In the genomic region with DNA sequence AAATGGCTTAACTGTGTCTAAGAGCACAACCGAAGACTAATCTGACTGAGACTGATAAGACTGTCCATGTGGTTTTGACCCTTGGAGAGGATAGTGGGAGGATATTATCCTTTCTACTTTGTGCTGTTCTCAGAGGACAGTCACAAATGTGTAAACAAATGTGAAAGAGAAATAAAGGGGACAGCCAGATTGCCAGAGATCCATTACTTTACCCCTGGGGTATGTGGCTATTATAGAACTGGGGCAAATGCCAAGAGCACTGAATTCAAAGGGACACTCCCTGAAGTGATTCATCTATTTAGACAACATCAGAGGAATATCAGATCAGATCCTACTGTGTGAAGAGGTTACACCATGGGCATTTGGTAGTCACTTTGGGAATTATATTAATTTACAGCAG, we compare ENCODE assay signal across 1 cellular context.
TF ChIP-seq lines count a peak whose summit lies in the region.

No MANE protein-coding gene starts in this region.

TF ChIP-seq in HepG2, 621 proteins besides CTCF, POLR2A, EP300 and RAD21 (continued from another document):
- TF ChIP-seq, protein P1, sequence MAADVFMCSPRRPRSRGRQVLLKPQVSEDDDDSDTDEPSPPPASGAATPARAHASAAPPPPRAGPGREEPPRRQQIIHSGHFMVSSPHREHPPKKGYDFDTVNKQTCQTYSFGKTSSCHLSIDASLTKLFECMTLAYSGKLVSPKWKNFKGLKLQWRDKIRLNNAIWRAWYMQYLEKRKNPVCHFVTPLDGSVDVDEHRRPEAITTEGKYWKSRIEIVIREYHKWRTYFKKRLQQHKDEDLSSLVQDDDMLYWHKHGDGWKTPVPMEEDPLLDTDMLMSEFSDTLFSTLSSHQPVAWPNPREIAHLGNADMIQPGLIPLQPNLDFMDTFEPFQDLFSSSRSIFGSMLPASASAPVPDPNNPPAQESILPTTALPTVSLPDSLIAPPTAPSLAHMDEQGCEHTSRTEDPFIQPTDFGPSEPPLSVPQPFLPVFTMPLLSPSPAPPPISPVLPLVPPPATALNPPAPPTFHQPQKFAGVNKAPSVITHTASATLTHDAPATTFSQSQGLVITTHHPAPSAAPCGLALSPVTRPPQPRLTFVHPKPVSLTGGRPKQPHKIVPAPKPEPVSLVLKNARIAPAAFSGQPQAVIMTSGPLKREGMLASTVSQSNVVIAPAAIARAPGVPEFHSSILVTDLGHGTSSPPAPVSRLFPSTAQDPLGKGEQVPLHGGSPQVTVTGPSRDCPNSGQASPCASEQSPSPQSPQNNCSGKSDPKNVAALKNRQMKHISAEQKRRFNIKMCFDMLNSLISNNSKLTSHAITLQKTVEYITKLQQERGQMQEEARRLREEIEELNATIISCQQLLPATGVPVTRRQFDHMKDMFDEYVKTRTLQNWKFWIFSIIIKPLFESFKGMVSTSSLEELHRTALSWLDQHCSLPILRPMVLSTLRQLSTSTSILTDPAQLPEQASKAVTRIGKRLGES (CRISPR knock-in tag; IDR thresholded peaks at IDR 0.05; ENCODE audit: borderline replicate concordance): no peak
- TF ChIP-seq, protein P2, sequence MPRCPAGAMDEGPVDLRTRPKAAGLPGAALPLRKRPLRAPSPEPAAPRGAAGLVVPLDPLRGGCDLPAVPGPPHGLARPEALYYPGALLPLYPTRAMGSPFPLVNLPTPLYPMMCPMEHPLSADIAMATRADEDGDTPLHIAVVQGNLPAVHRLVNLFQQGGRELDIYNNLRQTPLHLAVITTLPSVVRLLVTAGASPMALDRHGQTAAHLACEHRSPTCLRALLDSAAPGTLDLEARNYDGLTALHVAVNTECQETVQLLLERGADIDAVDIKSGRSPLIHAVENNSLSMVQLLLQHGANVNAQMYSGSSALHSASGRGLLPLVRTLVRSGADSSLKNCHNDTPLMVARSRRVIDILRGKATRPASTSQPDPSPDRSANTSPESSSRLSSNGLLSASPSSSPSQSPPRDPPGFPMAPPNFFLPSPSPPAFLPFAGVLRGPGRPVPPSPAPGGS (CRISPR knock-in tag; IDR thresholded peaks at IDR 0.05): no peak
- no peak for TF ChIP-seq ZNF530 (CRISPR knock-in tag; IDR thresholded peaks at IDR 0.05; ENCODE audit: low read depth)
- TF ChIP-seq ATM (IDR thresholded peaks at IDR 0.05; ENCODE audit: borderline replicate concordance): no peak
- TF ChIP-seq, protein P3, sequence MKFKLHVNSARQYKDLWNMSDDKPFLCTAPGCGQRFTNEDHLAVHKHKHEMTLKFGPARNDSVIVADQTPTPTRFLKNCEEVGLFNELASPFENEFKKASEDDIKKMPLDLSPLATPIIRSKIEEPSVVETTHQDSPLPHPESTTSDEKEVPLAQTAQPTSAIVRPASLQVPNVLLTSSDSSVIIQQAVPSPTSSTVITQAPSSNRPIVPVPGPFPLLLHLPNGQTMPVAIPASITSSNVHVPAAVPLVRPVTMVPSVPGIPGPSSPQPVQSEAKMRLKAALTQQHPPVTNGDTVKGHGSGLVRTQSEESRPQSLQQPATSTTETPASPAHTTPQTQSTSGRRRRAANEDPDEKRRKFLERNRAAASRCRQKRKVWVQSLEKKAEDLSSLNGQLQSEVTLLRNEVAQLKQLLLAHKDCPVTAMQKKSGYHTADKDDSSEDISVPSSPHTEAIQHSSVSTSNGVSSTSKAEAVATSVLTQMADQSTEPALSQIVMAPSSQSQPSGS (CRISPR knock-in tag; IDR thresholded peaks at IDR 0.05): no peak
- TF ChIP-seq, protein P4, sequence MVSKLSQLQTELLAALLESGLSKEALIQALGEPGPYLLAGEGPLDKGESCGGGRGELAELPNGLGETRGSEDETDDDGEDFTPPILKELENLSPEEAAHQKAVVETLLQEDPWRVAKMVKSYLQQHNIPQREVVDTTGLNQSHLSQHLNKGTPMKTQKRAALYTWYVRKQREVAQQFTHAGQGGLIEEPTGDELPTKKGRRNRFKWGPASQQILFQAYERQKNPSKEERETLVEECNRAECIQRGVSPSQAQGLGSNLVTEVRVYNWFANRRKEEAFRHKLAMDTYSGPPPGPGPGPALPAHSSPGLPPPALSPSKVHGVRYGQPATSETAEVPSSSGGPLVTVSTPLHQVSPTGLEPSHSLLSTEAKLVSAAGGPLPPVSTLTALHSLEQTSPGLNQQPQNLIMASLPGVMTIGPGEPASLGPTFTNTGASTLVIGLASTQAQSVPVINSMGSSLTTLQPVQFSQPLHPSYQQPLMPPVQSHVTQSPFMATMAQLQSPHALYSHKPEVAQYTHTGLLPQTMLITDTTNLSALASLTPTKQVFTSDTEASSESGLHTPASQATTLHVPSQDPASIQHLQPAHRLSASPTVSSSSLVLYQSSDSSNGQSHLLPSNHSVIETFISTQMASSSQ (IDR thresholded peaks at IDR 0.05; ENCODE audit: low read depth): no peak
- TF ChIP-seq, protein P4 (CRISPR knock-in tag; IDR thresholded peaks at IDR 0.05; ENCODE audit: borderline replicate concordance): no peak
- no peak for TF ChIP-seq NR3C1 (CRISPR knock-in tag; IDR thresholded peaks at IDR 0.05)
